11 cellular contexts compared by ENCODE assay signal in the genomic region with DNA sequence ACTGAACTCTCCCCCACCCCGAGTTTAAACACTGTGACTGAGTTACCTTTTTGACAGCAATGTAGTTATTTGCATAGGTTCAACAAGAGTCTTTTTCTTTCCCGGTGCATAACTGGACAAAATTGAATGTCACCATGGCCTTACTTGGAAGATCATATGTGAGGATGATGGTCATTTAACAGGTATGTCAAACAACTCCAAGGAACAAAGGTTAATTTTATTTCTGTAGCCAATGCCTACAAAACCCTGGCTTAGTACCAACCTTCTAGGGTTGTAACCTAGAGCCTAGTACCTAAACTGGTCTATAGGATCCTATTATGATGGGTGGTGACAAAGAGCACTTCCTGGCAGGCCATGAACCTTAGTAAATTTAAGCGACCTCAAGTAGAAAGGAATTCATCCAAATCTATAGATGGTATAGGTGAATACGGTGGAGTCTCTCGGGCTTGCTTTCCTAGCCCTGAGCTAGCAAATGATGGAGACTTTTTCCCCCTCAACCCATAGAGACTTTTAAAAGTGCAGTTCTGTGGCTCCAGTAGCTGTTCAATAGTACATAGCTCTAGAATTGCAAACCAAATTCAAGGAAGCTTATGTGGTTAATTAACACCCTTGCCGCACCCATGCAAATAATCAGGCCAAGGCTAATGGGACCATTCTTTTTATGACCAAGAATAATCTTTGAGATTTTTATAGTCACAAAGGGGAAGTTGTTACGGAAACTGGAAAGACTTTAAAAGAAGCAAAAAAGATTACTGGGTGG.
A peak's percentile ranks its signal among the peaks of the same experiment; 100 is the strongest.
DNase-seq lines count a peak whose midpoint lies in the region; ATAC-seq and TF ChIP-seq lines count a peak whose summit lies in the region.
"Had no signal": no experiment of that assay in that cellular context is flagged by ENCODE, and none has a peak within 500 bp of the region (broad histone marks: within the 10 kb centered on the region; RNA-seq: fewer than 3 reads in every experiment).

No MANE protein-coding gene starts in this region.

- intact Hi-C loops in mucosa of descending colon (cut with DNase I, micrococcal nuclease) = no loop called here

- no peak overlapping the region for H3K4me3 ChIP-seq in mucosa of descending colon
- H3K4me3 ChIP-seq: ascending aorta had no signal

- DNase-seq in mucosa of descending colon (peak in 1 of 3 donors; percentile 76), SW480 (ENCODE audit: low spot score) (no peak), AG20443 (ENCODE audit: low spot score) (no peak), G401 (ENCODE audit: low spot score) (no peak), NCI-H1436 treated with DMSO at 0.1 percent for 48 hours (lab: John Stamatoyannopoulos, UW) (no peak)
- DNase-seq: activated CD4-positive, alpha-beta T cell treated with anti-CD3 and anti-CD28 coated beads for 48 hours; NCI-H1694 treated with DMSO at 0.1 percent for 48 hours had no signal

- peaks cover 15% of the 10 kb centered on the region for H3K4me1 ChIP-seq in mucosa of descending colon (ENCODE audit: low read depth)
- H3K4me1 ChIP-seq: ascending aorta had no signal

- in situ Hi-C loops in G401 (cut with HindIII; ENCODE audit: low sequenced_read_pairs) = no loop called here

- no peak for TF ChIP-seq CTCF in mucosa of descending colon (IDR thresholded peaks at IDR 0.05)

- H3K9me3 ChIP-seq in mucosa of descending colon = no peaks in the 10 kb centered on the region
- H3K9me3 ChIP-seq: ascending aorta had no signal

- ATAC-seq in GM18861 (IDR thresholded peaks at IDR 0.05; ENCODE audit: unreplicated experiment) (peak; percentile 45), GM21576 (IDR thresholded peaks at IDR 0.05; ENCODE audit: unreplicated experiment) (peak; percentile 36), HG03378 (IDR thresholded peaks at IDR 0.05; ENCODE audit: unreplicated experiment) (peak; percentile 62), mucosa of descending colon (peak; percentile 94)

- H3K36me3 ChIP-seq in mucosa of descending colon (ENCODE audit: low read depth) = no peaks in the 10 kb centered on the region
- H3K36me3 ChIP-seq: ascending aorta had no signal

Comparison
In these comparisons a context has a peak if more than half of its experiments do, and no peak if none do; other contexts are left out.
1. ATAC-seq: peak in every context shown above with its lines; median percentile 94 in mucosa of descending colon; 62 in HG03378; 45 in GM18861; 36 in GM21576.